11 cellular contexts compared by ENCODE assay signal in genomic region chr16:57667526-57668258, GRCh38. TPM values are rescaled to one million over a fixed set of nuclear protein-coding genes. Genes with fewer than 3 reads are reported as not detected.
DNase-seq lines count a peak whose midpoint lies in the region; ATAC-seq, FAIRE-seq and TF ChIP-seq lines count a peak whose summit lies in the region.
"Had no signal": no experiment of that assay in that cellular context is flagged by ENCODE, and none has a peak within 500 bp of the region (broad histone marks: within the 10 kb centered on the region; RNA-seq: fewer than 3 reads in every experiment).

No MANE protein-coding gene starts in this region.

- no TSS peak for BruUV-seq in GM12878 (replicated peaks; lab: Mats Ljungman, UMichigan)

- H3K9me3 ChIP-seq in BE2C, result no peaks in the 10 kb centered on the region
- H3K9me3 ChIP-seq in GM12878 (replicated peaks; ENCODE audit: control insufficient read depth, insufficient read depth, low read length), result no peaks in the 10 kb centered on the region
- no peaks in the 10 kb centered on the region for H3K9me3 ChIP-seq in prostate gland

- intact Hi-C loops in GM12878 (cut with micrococcal nuclease; ENCODE audit: unreplicated experiment) (no loop called here), prostate gland (cut with DNase I) (no loop called here)

- H3K79me2 ChIP-seq in GM12878 (ENCODE audit: control insufficient read depth, insufficient read depth, low read length), result no peaks in the 10 kb centered on the region

- H2AFZ ChIP-seq in GM12878 (ENCODE audit: control insufficient read depth, low read depth, low read length), result no peak overlapping the region

- DNase-seq in BE2C (no peak), HTR-8/SVneo (ENCODE audit: insufficient read length, low spot score) (no peak), GM12878 (ENCODE audit: low read depth, low spot score) (no peak), left lobe of liver (ENCODE audit: low spot score) (peak; percentile 85), RKO (ENCODE audit: low spot score) (no peak), ecto neural progenitor cell (ENCODE audit: low spot score) (no peak), prostate gland (ENCODE audit: low spot score) (no peak)
- DNase-seq: activated CD4-positive, alpha-beta T cell treated with anti-CD3 and anti-CD28 coated beads for 4 hours; CD4-positive, CD25-positive, alpha-beta regulatory T cell; naive B cell had no signal

- H3K4me1 ChIP-seq in BE2C, result no peaks in the 10 kb centered on the region
- no peaks in the 10 kb centered on the region for H3K4me1 ChIP-seq in GM12878 (ENCODE audit: control insufficient read depth, insufficient read depth, low read length)
- H3K4me1 ChIP-seq in prostate gland (replicated peaks), result no peaks in the 10 kb centered on the region

- 41% methylated on average over 17 of the region's 17 CpGs for WGBS in GM12878 (ENCODE audit: insufficient coverage, insufficient replicate concordance, low lambda C conversion rate, missing lambda C conversion rate)
- WGBS in prostate gland, result 82% methylated on average over 14 of the region's 17 CpGs

- FAIRE-seq in HTR-8/SVneo (lab: Jason Lieb, UNC), result peak; percentile 72
- FAIRE-seq in GM12878 (lab: Jason Lieb, UNC), result no peak

- no peak overlapping the region for H3K4me2 ChIP-seq in GM12878 (ENCODE audit: control insufficient read depth, insufficient read depth)

- CTCF ChIA-PET in GM12878 (lab: Yijun Ruan, JAX), result no interaction called here

- H3K4me3 ChIP-seq in BE2C (ENCODE audit: low read depth, low read length) (no peak overlapping the region), GM12878 (no peak overlapping the region), prostate gland (no peak overlapping the region)

- H3K36me3 ChIP-seq in BE2C (no peaks in the 10 kb centered on the region), GM12878 (ENCODE audit: control insufficient read depth in 2 of 2, insufficient read depth in 2 of 2, low read length in 1 of 2) (no peaks in the 10 kb centered on the region), prostate gland (no peaks in the 10 kb centered on the region)

- in situ Hi-C loops in GM12878 (cut with MboI), result no loop called here

- peak; percentile 68 for ATAC-seq in GM12878
- peak; percentile 86 for ATAC-seq in left lobe of liver
- no peak for ATAC-seq in GM18511 (IDR thresholded peaks at IDR 0.05; ENCODE audit: unreplicated experiment)

- SMC1A ChIA-PET in GM12878 (lab: Charles Lee; ENCODE audit: uncharacterized antibody, unreplicated experiment), result no interaction called here

- no peaks in the 10 kb centered on the region for H4K20me1 ChIP-seq in GM12878 (ENCODE audit: control insufficient read depth, insufficient read depth)

- H3K27ac ChIP-seq in GM12878 (ENCODE audit: control insufficient read depth, insufficient read depth), result no peak overlapping the region
- H3K27ac ChIP-seq in prostate gland, result no peak overlapping the region

- POLR2A ChIA-PET in GM12878 (lab: Charles Lee), result no interaction called here

- no peak for TF ChIP-seq RAD21 in GM12878 (IDR thresholded peaks at IDR 0.05; ENCODE audit: insufficient read depth, low read depth, low read length)

- RAD21 ChIA-PET in GM12878 (lab: Charles Lee; ENCODE audit: unreplicated experiment), result interaction anchor here (0.6 kb wide), 1 partner anchor 67 kb away, joined by 3 read pairs; no protein-coding TSS in a partner anchor

- H3K9ac ChIP-seq in GM12878 (ENCODE audit: control insufficient read depth, insufficient read depth, low read length), result no peak overlapping the region

- TF ChIP-seq CTCF in BE2C (IDR thresholded peaks at IDR 0.05; ENCODE audit: low read depth, low read length), result peak; percentile 20
- TF ChIP-seq CTCF in GM12878 (IDR thresholded peaks at IDR 0.05 in 2 of 3, conservative IDR thresholded peaks at IDR 0.05 in 1 of 3; ENCODE audit: control insufficient read depth in 2 of 3, extremely low read depth in 1 of 3, insufficient read depth in 1 of 3, low read depth in 3 of 3, low read length in 3 of 3), result 0 out of 6 replicates have a peak, but pooled peaks of 2 of the 3 experiments have one; percentile 4 to 29
- TF ChIP-seq CTCF in prostate gland (IDR thresholded peaks at IDR 0.05), result peak in 1 of 4 experiments; percentile 36

- H3K27me3 ChIP-seq in BE2C (no peaks in the 10 kb centered on the region), GM12878 (replicated peaks in 1 of 2; ENCODE audit: control insufficient read depth in 2 of 2, insufficient read depth in 2 of 2, low read length in 1 of 2) (peaks cover 4 to 5% of the 10 kb centered on the region in 2 experiments), prostate gland (replicated peaks; ENCODE audit: insufficient read depth) (no peaks in the 10 kb centered on the region)

- TF ChIP-seq POLR2A in GM12878 (IDR thresholded peaks at IDR 0.05; ENCODE audit: low read depth, low read length) (no peak), prostate gland (IDR thresholded peaks at IDR 0.05) (no peak)

- no peak for TF ChIP-seq EP300 in GM12878 (IDR thresholded peaks at IDR 0.05; ENCODE audit: borderline replicate concordance in 1 of 2, control insufficient read depth in 1 of 2, low read depth in 2 of 2, low read length in 2 of 2)

TF ChIP-seq in GM12878, 131 proteins besides CTCF, POLR2A, EP300 and RAD21:
- TF ChIP-seq NFXL1 (IDR thresholded peaks at IDR 0.05; ENCODE audit: borderline replicate concordance) (no peak), NR2F1 (conservative IDR thresholded peaks at IDR 0.05) (peak; percentile 62), IKZF1 (conservative IDR thresholded peaks at IDR 0.05) (peak; percentile 48; the same call in 1 of the 2 replicates)

RNA-seq across cellular contexts. Expression of gene ADGRG3, which starts 0.4 kb away (rescaled TPM):
- polyA plus RNA-seq in BE2C (2012; ENCODE audit: insufficient read depth, insufficient read length, low read depth), result not detected
- not detected in 2 replicates for total RNA-seq in GM12878 (2013; cell fraction: nucleolus; rRNA removed)
- total RNA-seq in GM12878 (2014; rRNA removed) (not detected in 2 replicates), GM12878 (2014; rRNA removed; fragmentation: Illumina TruSeq; extraction: Trizol) (not detected in 2 replicates), GM12878 (2021) (not detected in 2 replicates), left lobe of liver (0.43 TPM), prostate gland (not detected)
- polyA plus RNA-seq in GM12878 (2011; ENCODE audit: low read depth), result not detected
- polyA plus RNA-seq in GM12878 (2011; rRNA removed) (0.11 TPM in 1 of 2 replicates, not detected in the other), GM12878 (2014; fragmentation: Illumina TruSeq; extraction: Trizol) (not detected in 2 replicates), GM12878 (2014; fragmentation: Nextera tagmentation; extraction: Ambion mirVana) (under 1 TPM in 1 of 2 experiments, not detected in 1; 0.10 TPM), GM12878 (2014; rRNA removed) (0.10 TPM in 1 of 2 replicates, not detected in the other), GM12878 (2016; fragmentation: Nextera tagmentation; extraction: Ambion mirVana) (not detected)
- polyA plus RNA-seq in GM12878 (2011; cell fraction: cytosol; rRNA removed), result 0.06 and 0.07 TPM in 2 replicates
- polyA plus RNA-seq in GM12878 (2011; cell fraction: nucleus; rRNA removed), result 0.13 and 0.28 TPM in 2 replicates
- not detected in 2 replicates for polyA plus RNA-seq in GM12878 (2012)
- 0.15 TPM in 1 of 2 replicates, not detected in the other for polyA minus RNA-seq in GM12878 (2011; rRNA and poly(A)+ RNA removed)
- not detected in 2 replicates for polyA minus RNA-seq in GM12878 (2011; cell fraction: cytosol; rRNA and poly(A)+ RNA removed)
- polyA minus RNA-seq in GM12878 (2011; cell fraction: nucleus; rRNA and poly(A)+ RNA removed), result not detected in 2 replicates
- polyA plus RNA-seq: CD4-positive, CD25-positive, alpha-beta regulatory T cell had no signal

RNA-seq across cellular contexts. Expression of gene DRC7, which starts 26.9 kb away (rescaled TPM):
- polyA plus RNA-seq in BE2C (2012; ENCODE audit: insufficient read depth, insufficient read length, low read depth), result not detected
- not detected in 2 replicates for total RNA-seq in GM12878 (2013; cell fraction: nucleolus; rRNA removed)
- total RNA-seq in GM12878 (2014; rRNA removed), result not detected in 2 replicates
- total RNA-seq in GM12878 (2014; rRNA removed; fragmentation: Illumina TruSeq; extraction: Trizol), result 0.49 TPM in 1 of 2 replicates, not detected in the other
- total RNA-seq in GM12878 (2021), result 0.44 TPM in 1 of 2 replicates, not detected in the other
- not detected for polyA plus RNA-seq in GM12878 (2011; ENCODE audit: low read depth)
- 0.10 TPM in 1 of 2 replicates, not detected in the other for polyA plus RNA-seq in GM12878 (2011; rRNA removed)
- polyA plus RNA-seq in GM12878 (2011; cell fraction: cytosol; rRNA removed), result 0.04 TPM in 1 of 2 replicates, not detected in the other
- 0.07 and 0.09 TPM in 2 replicates for polyA plus RNA-seq in GM12878 (2011; cell fraction: nucleus; rRNA removed)
- not detected in 2 replicates for polyA plus RNA-seq in GM12878 (2012)
- 0.06 TPM in 1 of 2 replicates, not detected in the other for polyA plus RNA-seq in GM12878 (2014; fragmentation: Illumina TruSeq; extraction: Trizol)
- polyA plus RNA-seq in GM12878 (2014; fragmentation: Nextera tagmentation; extraction: Ambion mirVana), result under 1 TPM in 1 of 2 experiments, not detected in 1; 0.06 TPM
- 0.18 TPM in 1 of 2 replicates, not detected in the other for polyA plus RNA-seq in GM12878 (2014; rRNA removed)
- polyA plus RNA-seq in GM12878 (2016; fragmentation: Nextera tagmentation; extraction: Ambion mirVana), result not detected
- polyA minus RNA-seq in GM12878 (2011; rRNA and poly(A)+ RNA removed), result not detected in 2 replicates
- not detected in 2 replicates for polyA minus RNA-seq in GM12878 (2011; cell fraction: cytosol; rRNA and poly(A)+ RNA removed)
- not detected in 2 replicates for polyA minus RNA-seq in GM12878 (2011; cell fraction: nucleus; rRNA and poly(A)+ RNA removed)
- total RNA-seq in left lobe of liver, result 0.50 TPM
- 1 to 10 TPM in 1 of 2 donors, not detected in 1; 5.5 TPM for total RNA-seq in prostate gland
- total RNA-seq: CD4-positive, CD25-positive, alpha-beta regulatory T cell had no signal
- polyA plus RNA-seq: CD4-positive, CD25-positive, alpha-beta regulatory T cell had no signal

RNA-seq across cellular contexts. Expression of gene ADGRG1, which starts 39.3 kb away (rescaled TPM):
- 2.7 TPM for polyA plus RNA-seq in BE2C (2012; ENCODE audit: insufficient read depth, insufficient read length, low read depth)
- total RNA-seq in GM12878 (2013; cell fraction: nucleolus; rRNA removed), result 1.2 TPM in 1 of 2 replicates, not detected in the other
- 0.16 and 0.56 TPM in 2 replicates for total RNA-seq in GM12878 (2014; rRNA removed)
- total RNA-seq in GM12878 (2014; rRNA removed; fragmentation: Illumina TruSeq; extraction: Trizol), result 0.32 and 0.72 TPM in 2 replicates
- total RNA-seq in GM12878 (2021), result 1.8 and 2.0 TPM in 2 replicates
- polyA plus RNA-seq in GM12878 (2011; ENCODE audit: low read depth), result 0.55 TPM
- polyA plus RNA-seq in GM12878 (2011; rRNA removed), result 0.07 and 0.17 TPM in 2 replicates
- polyA plus RNA-seq in GM12878 (2011; cell fraction: cytosol; rRNA removed), result 0.15 TPM in 2 replicates
- 0.47 and 1.1 TPM in 2 replicates for polyA plus RNA-seq in GM12878 (2011; cell fraction: nucleus; rRNA removed)
- polyA plus RNA-seq in GM12878 (2012), result 1.6 TPM in 2 replicates
- 0.54 and 1.7 TPM in 2 replicates for polyA plus RNA-seq in GM12878 (2014; fragmentation: Illumina TruSeq; extraction: Trizol)
- polyA plus RNA-seq in GM12878 (2014; fragmentation: Nextera tagmentation; extraction: Ambion mirVana), result under 1 TPM; 0.16 to 0.23 TPM
- 1.6 and 3.9 TPM in 2 replicates for polyA plus RNA-seq in GM12878 (2014; rRNA removed)
- polyA plus RNA-seq in GM12878 (2016; fragmentation: Nextera tagmentation; extraction: Ambion mirVana), result 1 to 10 TPM in 1 of 2 experiments, under 1 TPM in 1; 0.79 to 1.8 TPM
- polyA minus RNA-seq in GM12878 (2011; rRNA and poly(A)+ RNA removed), result 0.44 and 0.72 TPM in 2 replicates
- polyA minus RNA-seq in GM12878 (2011; cell fraction: cytosol; rRNA and poly(A)+ RNA removed), result 0.83 TPM in 1 of 2 replicates, not detected in the other
- 0.10 TPM in 1 of 2 replicates, not detected in the other for polyA minus RNA-seq in GM12878 (2011; cell fraction: nucleus; rRNA and poly(A)+ RNA removed)
- total RNA-seq in left lobe of liver, result 5.1 TPM
- 100 to 1,000 TPM in 1 of 2 donors, 10 to 100 TPM in 1; 78.5 to 347 TPM for total RNA-seq in prostate gland

Comparison
In these comparisons a context has a peak if more than half of its experiments do, and no peak if none do; other contexts are left out.
1. RNA of gene ADGRG1, which starts 39.3 kb away (total RNA-seq): 78.5 to 347 TPM in prostate gland; 5.1 TPM in left lobe of liver (single experiment) and 0.16 to 2.0 TPM in GM12878; every median in the first group is over 10 times any median in the second.